ENCODE assay signal across 8 cellular contexts in genomic region chr11:65132238-65132987, GRCh38. TPM values are rescaled to one million over a fixed set of nuclear protein-coding genes. Genes with fewer than 3 reads are reported as not detected.
A peak's percentile ranks its signal among the peaks of the same experiment; 100 is the strongest.
DNase-seq lines count a peak whose midpoint lies in the region; ATAC-seq, FAIRE-seq and TF ChIP-seq lines count a peak whose summit lies in the region.

No MANE protein-coding gene starts in this region.

- intact Hi-C loops in mucosa of descending colon (cut with DNase I, micrococcal nuclease), result no loop called here

- peak overlapping the region; percentile 98 for H3K4me3 Mint-ChIP-seq in T-helper 17 cell

- peak overlapping the region; percentile 100 for H3K27ac Mint-ChIP-seq in T-helper 17 cell

- no peak for TF ChIP-seq CTCF in mucosa of descending colon (IDR thresholded peaks at IDR 0.05)

- peaks cover 43 to 53% (median 47%) of the 10 kb centered on the region in 11 experiments for H3K36me3 ChIP-seq in BLaER1 treated with 17β-estradiol and CSF1 and Interleukin-3, amounts not matched to agents 10 nM and 100 nM
- H3K36me3 ChIP-seq in mucosa of descending colon (ENCODE audit: low read depth), result peaks cover 22% of the 10 kb centered on the region

- ATAC-seq in GM19463 (IDR thresholded peaks at IDR 0.05; ENCODE audit: unreplicated experiment) (peak; percentile 33), T-helper 17 cell (no peak), mucosa of descending colon (no peak)

- no peaks in the 10 kb centered on the region for H3K27me3 Mint-ChIP-seq in T-helper 17 cell

- peaks cover 32% of the 10 kb centered on the region for H3K4me1 Mint-ChIP-seq in T-helper 17 cell

- DNase-seq in T-helper 17 cell, result no peak
- DNase-seq in mucosa of descending colon, result peak in 2 of 3 donors; percentile 42 to 68
- DNase-seq in activated gamma-delta T cell (lab: John Stamatoyannopoulos, UW), result no peak
- no peak for DNase-seq in SK-N-DZ (ENCODE audit: low spot score)
- no peak for DNase-seq in urothelium cell line (ENCODE audit: low spot score)
- DNase-seq in ecto neural progenitor cell (ENCODE audit: low spot score), result no peak

- H3K4me1 ChIP-seq in BLaER1 treated with 17β-estradiol and CSF1 and Interleukin-3, amounts not matched to agents 10 nM and 100 nM, result peaks cover 35 to 73% (median 58%) of the 10 kb centered on the region in 10 experiments
- peaks cover 22% of the 10 kb centered on the region for H3K4me1 ChIP-seq in mucosa of descending colon (ENCODE audit: low read depth)

- H3K4me3 ChIP-seq in BLaER1 treated with 17β-estradiol and CSF1 and Interleukin-3, amounts not matched to agents 10 nM and 100 nM, result peak overlapping the region; percentile 78 to 99 (median 95)
- H3K4me3 ChIP-seq in mucosa of descending colon, result no peak overlapping the region

- H3K27me3 ChIP-seq in BLaER1 treated with 17β-estradiol and CSF1 and Interleukin-3, amounts not matched to agents 10 nM and 100 nM, result no peaks in the 10 kb centered on the region

- H3K4me2 ChIP-seq in BLaER1 treated with 17β-estradiol and CSF1 and Interleukin-3, amounts not matched to agents 10 nM and 100 nM, result peak overlapping the region; percentile 86 to 100 (median 97)

- H4K20me1 ChIP-seq in BLaER1 treated with 17β-estradiol and CSF1 and Interleukin-3, amounts not matched to agents 10 nM and 100 nM, result peaks cover 29 to 65% (median 45%) of the 10 kb centered on the region in 11 experiments; a peak in 20 of 22 replicates

- peak overlapping the region; percentile 88 to 100 (median 96) for H3K9ac ChIP-seq in BLaER1 treated with 17β-estradiol and CSF1 and Interleukin-3, amounts not matched to agents 10 nM and 100 nM

- FAIRE-seq in urothelium cell line (lab: Jason Lieb, UNC), result no peak

- peak overlapping the region; percentile 41 to 100 (median 97); a peak in 21 of 22 replicates for H3K27ac ChIP-seq in BLaER1 treated with 17β-estradiol and CSF1 and Interleukin-3, amounts not matched to agents 10 nM and 100 nM

- H3K36me3 Mint-ChIP-seq in T-helper 17 cell (ENCODE audit: low read depth), result peaks cover 5% of the 10 kb centered on the region

- H3K9me3 ChIP-seq in BLaER1 treated with 17β-estradiol and CSF1 and Interleukin-3, amounts not matched to agents 10 nM and 100 nM (replicated peaks in 1 of 11), result no peaks in the 10 kb centered on the region
- no peaks in the 10 kb centered on the region for H3K9me3 ChIP-seq in T-helper 17 cell (ENCODE audit: control insufficient read depth, low read length, poor library complexity, severe bottlenecking)
- no peaks in the 10 kb centered on the region for H3K9me3 ChIP-seq in mucosa of descending colon

RNA-seq across cellular contexts. Expression of gene SYVN1, which starts 1.9 kb away (rescaled TPM):
- 10 to 100 TPM; 80.6 to 81.1 TPM for total RNA-seq in T-helper 17 cell
- 10 to 100 TPM; 59.7 to 62.2 (median 60.3) TPM for total RNA-seq in mucosa of descending colon
- polyA plus RNA-seq in SK-N-DZ (2014; cell fraction: cytosol; rRNA removed), result 13.6 and 24.3 TPM in 2 replicates
- polyA plus RNA-seq in SK-N-DZ (2014; cell fraction: nucleus; rRNA removed), result 30.5 and 38.6 TPM in 2 replicates

RNA-seq across cellular contexts. Expression of gene MRPL49, which starts 10.3 kb away (rescaled TPM):
- 10 to 100 TPM; 42.8 to 44.8 TPM for total RNA-seq in T-helper 17 cell
- 10 to 100 TPM; 42.6 to 48.5 (median 45.4) TPM for total RNA-seq in mucosa of descending colon
- polyA plus RNA-seq in SK-N-DZ (2014; cell fraction: cytosol; rRNA removed), result 114 and 117 TPM in 2 replicates
- 41.2 and 44.6 TPM in 2 replicates for polyA plus RNA-seq in SK-N-DZ (2014; cell fraction: nucleus; rRNA removed)

RNA-seq across cellular contexts. Expression of gene FAU, which starts 10.5 kb away (rescaled TPM):
- 1,000 to 10,000 TPM; 1,401 to 1,408 TPM for total RNA-seq in T-helper 17 cell
- 100 to 1,000 TPM; 680 to 873 (median 705) TPM for total RNA-seq in mucosa of descending colon
- polyA plus RNA-seq in SK-N-DZ (2014; cell fraction: cytosol; rRNA removed), result 666 and 692 TPM in 2 replicates
- polyA plus RNA-seq in SK-N-DZ (2014; cell fraction: nucleus; rRNA removed), result 399 and 571 TPM in 2 replicates

RNA-seq across cellular contexts. Expression of gene ZNHIT2, which starts 14.9 kb away (rescaled TPM):
- total RNA-seq in T-helper 17 cell (1 to 10 TPM; 7.5 to 8.7 TPM), mucosa of descending colon (1 to 10 TPM; 5.1 to 8.3 (median 6.0) TPM)
- 10.6 and 11.0 TPM in 2 replicates for polyA plus RNA-seq in SK-N-DZ (2014; cell fraction: cytosol; rRNA removed)
- 8.1 and 8.6 TPM in 2 replicates for polyA plus RNA-seq in SK-N-DZ (2014; cell fraction: nucleus; rRNA removed)

RNA-seq across cellular contexts. Expression of gene TM7SF2, which starts 20.7 kb away (rescaled TPM):
- total RNA-seq in T-helper 17 cell, result 10 to 100 TPM; 15.2 to 18.5 TPM
- total RNA-seq in mucosa of descending colon, result 10 to 100 TPM; 13.1 to 25.7 (median 23.6) TPM
- 34.3 and 35.1 TPM in 2 replicates for polyA plus RNA-seq in SK-N-DZ (2014; cell fraction: cytosol; rRNA removed)
- polyA plus RNA-seq in SK-N-DZ (2014; cell fraction: nucleus; rRNA removed), result 130 and 162 TPM in 2 replicates

Comparison
In these comparisons a context has a peak if more than half of its experiments do, and no peak if none do; other contexts are left out.
1. DNase-seq: peak in mucosa of descending colon (2 of 3); none in T-helper 17 cell (0 of 3), activated gamma-delta T cell (single experiment), SK-N-DZ (single experiment), urothelium cell line (single experiment) and ecto neural progenitor cell (single experiment).